8 cellular contexts compared by ENCODE assay signal in genomic region chr2:200888719-200889625, GRCh38. TPM values are rescaled to one million over a fixed set of nuclear protein-coding genes. Genes with fewer than 3 reads are reported as not detected.
DNase-seq lines count a peak whose midpoint lies in the region; ATAC-seq lines count a peak whose summit lies in the region.

NIF3L1 (plus strand) TSS chr2:200889371; CDS start chr2:200891944, 2,573 bp downstream.
PPIL3 (minus strand) TSS chr2:200889077; CDS start chr2:200887615, 1,462 bp downstream.

- H3K4me1 Mint-ChIP-seq in activated CD8-positive, alpha-beta memory T cell treated with anti-CD3 and anti-CD28 coated beads, Interleukin-2, amount 10 ng/mL, durations not matched to agents 7 days and 5 days: peaks cover 52% of the 10 kb centered on the region

- H3K4ac ChIP-seq in mesendoderm (ENCODE audit: low read depth, low read length): peak within 1 kb of the TSS; percentile 72

- CTCF ChIA-PET in activated CD8-positive, alpha-beta memory T cell treated with anti-CD3 and anti-CD28 coated beads, Interleukin-2, amount 10 ng/mL, durations not matched to agents 7 days and 5 days (lab: Charles Lee): interaction anchor here (0.8 to 2.1 kb wide), 16 partner anchors 9 to 344 kb away, joined by 3 to 17 read pairs (median 4); partner anchors contain the start of genes CASP10, CFLAR, CLK1 and ORC2

- peak within 1 kb of the TSS; percentile 93 for H4K5ac ChIP-seq in mesendoderm (ENCODE audit: low read length)

- peak; percentile 88 for ATAC-seq in GM21381 (IDR thresholded peaks at IDR 0.05; ENCODE audit: unreplicated experiment)
- peak; percentile 78 for ATAC-seq in activated CD8-positive, alpha-beta memory T cell treated with anti-CD3 and anti-CD28 coated beads, Interleukin-2, amount 10 ng/mL, durations not matched to agents 7 days and 5 days

- peak within 1 kb of the TSS; percentile 98 for H3K9ac ChIP-seq in NT2/D1 (ENCODE audit: insufficient read length, low read depth)
- H3K9ac ChIP-seq in endocrine pancreas (ENCODE audit: control insufficient read depth, insufficient read depth, low read length): peak within 1 kb of the TSS; percentile 100
- peak within 1 kb of the TSS; percentile 100 for H3K9ac ChIP-seq in mesendoderm (ENCODE audit: low read length)

- no peaks in the 10 kb centered on the region for H3K9me3 ChIP-seq in NT2/D1 (ENCODE audit: insufficient read depth, low read length)
- H3K9me3 ChIP-seq in endocrine pancreas (ENCODE audit: control insufficient read depth, low read length): no peaks in the 10 kb centered on the region

- H3K4me3 Mint-ChIP-seq in activated CD8-positive, alpha-beta memory T cell treated with anti-CD3 and anti-CD28 coated beads, Interleukin-2, amount 10 ng/mL, durations not matched to agents 7 days and 5 days: peak within 1 kb of the TSS; percentile 89

- H3K4me1 ChIP-seq in NT2/D1 (ENCODE audit: insufficient read depth, insufficient read length) (no peaks in the 10 kb centered on the region), endocrine pancreas (ENCODE audit: control insufficient read depth, insufficient read depth, low read length) (peaks cover 4% of the 10 kb centered on the region), mesendoderm (ENCODE audit: control insufficient read depth, low read depth, low read length) (no peaks in the 10 kb centered on the region)

- no peaks in the 10 kb centered on the region for H3K27me3 ChIP-seq in NT2/D1 (ENCODE audit: insufficient read depth, insufficient read length)
- H3K27me3 ChIP-seq in endocrine pancreas (ENCODE audit: control insufficient read depth, insufficient read depth, low read length): no peaks in the 10 kb centered on the region
- no peaks in the 10 kb centered on the region for H3K27me3 ChIP-seq in mesendoderm (ENCODE audit: insufficient read depth, low read length, poor library complexity)

- peak; percentile 95 for DNase-seq in COLO829 (ENCODE audit: low spot score)
- DNase-seq in HUDEP-2 (lab: John Stamatoyannopoulos, UW; ENCODE audit: unreplicated experiment in 76 of 76): peak; percentile 33 to 97 (median 93)
- peak; percentile 97 for DNase-seq in NT2/D1 (ENCODE audit: low read depth, low spot score)
- DNase-seq in activated CD8-positive, alpha-beta memory T cell treated with anti-CD3 and anti-CD28 coated beads, Interleukin-2, amount 10 ng/mL, durations not matched to agents 7 days and 5 days: peak; percentile 99
- DNase-seq in mesendoderm: peak; percentile 100
- peak; percentile 90 for DNase-seq in stimulated activated CD8-positive, alpha-beta memory T cell treated with anti-CD3 and anti-CD28 coated beads, Interleukin-15, amount 100 ng/mL, for 1 hour (ENCODE audit: low read depth)

- H3K27me3 Mint-ChIP-seq in activated CD8-positive, alpha-beta memory T cell treated with anti-CD3 and anti-CD28 coated beads, Interleukin-2, amount 10 ng/mL, durations not matched to agents 7 days and 5 days: no peaks in the 10 kb centered on the region

- H3K79me1 ChIP-seq in mesendoderm (ENCODE audit: low read length): peaks cover 8% of the 10 kb centered on the region

- H2AK5ac ChIP-seq in mesendoderm (ENCODE audit: low read length): peak within 1 kb of the TSS; percentile 54

- H3K27ac ChIP-seq in mesendoderm (ENCODE audit: low read depth, low read length): peak within 1 kb of the TSS; percentile 98

- H2BK15ac ChIP-seq in mesendoderm (replicated peaks; ENCODE audit: low read depth): no peak within 1 kb of the TSS

- peak within 1 kb of the TSS; percentile 65 for H4K8ac ChIP-seq in mesendoderm (ENCODE audit: low read depth, low read length)

- peaks cover 22% of the 10 kb centered on the region for H3K36me3 Mint-ChIP-seq in activated CD8-positive, alpha-beta memory T cell treated with anti-CD3 and anti-CD28 coated beads, Interleukin-2, amount 10 ng/mL, durations not matched to agents 7 days and 5 days

- no peak within 1 kb of the TSS for H2BK120ac ChIP-seq in mesendoderm (ENCODE audit: low read depth, low read length)

- peak within 1 kb of the TSS; percentile 100 for H3K56ac ChIP-seq in mesendoderm (ENCODE audit: low read length)

- no peaks in the 10 kb centered on the region for H3K9me3 Mint-ChIP-seq in activated CD8-positive, alpha-beta memory T cell treated with anti-CD3 and anti-CD28 coated beads, Interleukin-2, amount 10 ng/mL, durations not matched to agents 7 days and 5 days (ENCODE audit: low read depth)

- H3K36me3 ChIP-seq in NT2/D1 (ENCODE audit: insufficient read depth, insufficient read length, low read length) (peaks cover 44% of the 10 kb centered on the region), endocrine pancreas (ENCODE audit: control insufficient read depth, insufficient read depth, low read length) (no peaks in the 10 kb centered on the region), mesendoderm (ENCODE audit: control insufficient read depth, insufficient read depth, low read length) (no peaks in the 10 kb centered on the region)

- peak within 1 kb of the TSS; percentile 97 for H3K27ac Mint-ChIP-seq in activated CD8-positive, alpha-beta memory T cell treated with anti-CD3 and anti-CD28 coated beads, Interleukin-2, amount 10 ng/mL, durations not matched to agents 7 days and 5 days

- H3K79me2 ChIP-seq in mesendoderm (ENCODE audit: control insufficient read depth, insufficient read depth, low read length): peaks cover 25% of the 10 kb centered on the region

- H3K4me2 ChIP-seq in mesendoderm (ENCODE audit: low read length): peak within 1 kb of the TSS; percentile 84

- H3K4me3 ChIP-seq in NT2/D1 (ENCODE audit: insufficient read length, low read depth) (peak within 1 kb of the TSS; percentile 98), endocrine pancreas (ENCODE audit: control insufficient read depth, insufficient read depth, low read length) (peak within 1 kb of the TSS; percentile 97), mesendoderm (ENCODE audit: low read length) (peak within 1 kb of the TSS; percentile 99)

- peak within 1 kb of the TSS; percentile 87 for H2BK5ac ChIP-seq in mesendoderm (ENCODE audit: low read length)

- H3K23ac ChIP-seq in mesendoderm (ENCODE audit: low read length): peak within 1 kb of the TSS; percentile 59

- peak within 1 kb of the TSS; percentile 85 for H3K18ac ChIP-seq in mesendoderm (ENCODE audit: low read length)

- WGBS in mesendoderm (ENCODE audit: extremely low coverage, insufficient coverage, low lambda C conversion rate): no CpG with 5 or more reads among the region's 49 CpGs

RNA-seq across cellular contexts. Expression of gene NIF3L1, which starts in this region (rescaled TPM):
- total RNA-seq in activated CD8-positive, alpha-beta memory T cell treated with anti-CD3 and anti-CD28 coated beads, Interleukin-2, amount 10 ng/mL, durations not matched to agents 7 days and 5 days: 10 to 100 TPM; 28.3 to 37.6 TPM
- 56.4 TPM for polyA plus RNA-seq in mesendoderm (2013, experiment 1 of 2)
- 57.4 TPM for polyA plus RNA-seq in mesendoderm (2013, experiment 2 of 2)

RNA-seq across cellular contexts. Expression of gene PPIL3, which starts in this region (rescaled TPM):
- 10 to 100 TPM; 40.2 to 41.5 TPM for total RNA-seq in activated CD8-positive, alpha-beta memory T cell treated with anti-CD3 and anti-CD28 coated beads, Interleukin-2, amount 10 ng/mL, durations not matched to agents 7 days and 5 days
- polyA plus RNA-seq in mesendoderm (2013, experiment 1 of 2): 36.8 TPM
- polyA plus RNA-seq in mesendoderm (2013, experiment 2 of 2): 37.2 TPM

Comparison
In these comparisons a context has a peak if more than half of its experiments do, and no peak if none do; other contexts are left out.
1. Peak in every context shown above with its lines: DNase-seq, ATAC-seq, H3K4me3 ChIP-seq and H3K27ac ChIP-seq.